ENCODE assay signal across 21 cellular contexts in genomic region chr5:43298459-43298858, GRCh38.
"Had no signal": no experiment of that assay in that cellular context is flagged by ENCODE, and none has a peak within 500 bp of the region (broad histone marks: within the 10 kb centered on the region; RNA-seq: fewer than 3 reads in every experiment).

No MANE protein-coding gene starts in this region.

- H3K27ac Mint-ChIP-seq: activated naive CD4-positive, alpha-beta T cell treated with anti-CD3 and anti-CD28 coated beads for 36 hours; activated naive CD8-positive, alpha-beta T cell treated with anti-CD3 and anti-CD28 coated beads for 36 hours; progenitor cell of endocrine pancreas; type B pancreatic cell had no signal

- DNase-seq: activated CD4-positive, alpha-beta T cell treated with anti-CD3 and anti-CD28 coated beads for 4 hours; activated CD4-positive, alpha-beta T cell treated with anti-CD3 and anti-CD28 coated beads, Interleukin-2, amount 50 U/mL, for 48 hours; activated CD4-positive, CD25-positive, alpha-beta regulatory T cell; activated CD8-positive, alpha-beta memory T cell treated with anti-CD3 and anti-CD28 coated beads for 24 hours; activated effector memory CD4-positive, alpha-beta T cell treated with anti-CD3 and anti-CD28 coated beads, Interleukin-2, amount 50 U/mL, for 16 hours; activated naive CD4-positive, alpha-beta T cell treated with anti-CD3 and anti-CD28 coated beads for 36 hours; activated naive CD8-positive, alpha-beta T cell treated with anti-CD3 and anti-CD28 coated beads for 36 hours; amniotic stem cell; effector CD8-positive, alpha-beta T cell; left ventricle myocardium inferior; ovary; stimulated activated CD4-positive, alpha-beta T cell treated with anti-CD3 and anti-CD28 coated beads, Interleukin-12 subunit alpha, Interleukin-12 subunit beta, amount 100 ng/mL, for 4 hours; stimulated activated CD4-positive, alpha-beta T cell treated with anti-CD3 and anti-CD28 coated beads, Interleukin-4, amount 100 ng/mL, for 1 hour; stimulated activated naive CD8-positive, alpha-beta T cell treated with anti-CD3 and anti-CD28 coated beads, Interleukin-15, Interleukin-2, amounts not matched to agents 100 U/mL and 50 U/mL, for 24 hours; uterus had no signal

- H3K9me3 ChIP-seq: left ventricle myocardium inferior, ovary, thoracic aorta, uterus had no signal

- H3K4me1 ChIP-seq: uterus had no signal

- H3K27me3 ChIP-seq: ovary, uterus had no signal

- H3K4me3 Mint-ChIP-seq: activated naive CD4-positive, alpha-beta T cell treated with anti-CD3 and anti-CD28 coated beads for 36 hours; activated naive CD8-positive, alpha-beta T cell treated with anti-CD3 and anti-CD28 coated beads for 36 hours; central memory CD8-positive, alpha-beta T cell; type B pancreatic cell had no signal

- H3K27ac ChIP-seq: left ventricle myocardium inferior, ovary, skin epidermis, thoracic aorta, uterus had no signal

- H3K9me3 Mint-ChIP-seq: activated naive CD4-positive, alpha-beta T cell treated with anti-CD3 and anti-CD28 coated beads for 36 hours; activated naive CD8-positive, alpha-beta T cell treated with anti-CD3 and anti-CD28 coated beads for 36 hours; central memory CD8-positive, alpha-beta T cell; type B pancreatic cell had no signal

- H3K27me3 Mint-ChIP-seq: activated naive CD8-positive, alpha-beta T cell treated with anti-CD3 and anti-CD28 coated beads for 36 hours; central memory CD8-positive, alpha-beta T cell; progenitor cell of endocrine pancreas; type B pancreatic cell had no signal

- H3K36me3 ChIP-seq: ovary, uterus had no signal

- H3K4me3 ChIP-seq: left ventricle myocardium inferior, lung, ovary, skin epidermis, thoracic aorta, uterus had no signal
